Comparison of ENCODE assay signal across 21 cellular contexts in the genomic region with DNA sequence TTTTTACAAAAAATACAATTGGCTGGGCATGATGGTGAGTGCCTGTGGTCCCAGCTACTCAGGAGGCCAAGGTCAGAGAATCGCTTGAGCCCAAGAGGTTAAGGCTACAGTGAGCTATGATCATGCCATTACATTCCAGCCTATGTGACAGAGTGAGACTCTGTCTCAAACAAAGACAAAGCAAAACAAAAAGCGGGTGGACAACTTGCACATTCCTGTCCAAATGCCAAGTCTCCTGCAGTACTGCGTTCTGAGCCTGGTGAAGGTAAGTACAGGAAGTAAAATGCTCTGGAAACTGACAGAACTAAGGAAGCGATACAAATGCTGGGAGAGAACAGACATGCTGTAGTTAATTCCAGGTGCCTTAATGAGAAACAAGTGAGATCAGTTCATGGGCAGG. TPM values are rescaled to one million over a fixed set of nuclear protein-coding genes. Genes with fewer than 3 reads are reported as not detected.
DNase-seq lines count a peak whose midpoint lies in the region; TF ChIP-seq lines count a peak whose summit lies in the region.
"Had no signal": no experiment of that assay in that cellular context is flagged by ENCODE, and none has a peak within 500 bp of the region (broad histone marks: within the 10 kb centered on the region; RNA-seq: fewer than 3 reads in every experiment).

No MANE protein-coding gene starts in this region.

- no peak overlapping the region for H3K4me3 ChIP-seq in breast epithelium
- no peak overlapping the region for H3K4me3 ChIP-seq in mammary epithelial cell (replicated peaks in 1 of 3; ENCODE audit: insufficient read depth in 1 of 3, low read depth in 2 of 3, low read length in 3 of 3)
- no peak overlapping the region for H3K4me3 ChIP-seq in MG63
- H3K4me3 ChIP-seq: BLaER1 treated with 17β-estradiol and CSF1 and Interleukin-3, amounts not matched to agents 10 nM and 100 nM had no signal

- TF ChIP-seq CTCF in breast epithelium (IDR thresholded peaks at IDR 0.05) = no peak
- TF ChIP-seq CTCF in MCF 10A (IDR thresholded peaks at IDR 0.05; ENCODE audit: unreplicated experiment) = no peak
- no peak for TF ChIP-seq CTCF in mammary epithelial cell (conservative IDR thresholded peaks at IDR 0.05 in 1 of 2, IDR thresholded peaks at IDR 0.05 in 1 of 2; ENCODE audit: extremely low read depth in 1 of 2, insufficient read depth in 1 of 2, low read depth in 1 of 2, low read length in 2 of 2)
- no peak for TF ChIP-seq CTCF in mesothelial cell of epicardium (IDR thresholded peaks at IDR 0.05; ENCODE audit: unreplicated experiment)

- dilution Hi-C loops in mammary epithelial cell (cut with HindIII; ENCODE audit: low sequenced_read_pairs) = no loop called here

- peak overlapping the region; percentile 26 for H3K4me2 ChIP-seq in mammary epithelial cell (ENCODE audit: insufficient read depth, low read depth, low read length)
- H3K4me2 ChIP-seq: BLaER1 treated with 17β-estradiol and CSF1 and Interleukin-3, amounts not matched to agents 10 nM and 100 nM; SK-N-SH had no signal

- H3K9me3 ChIP-seq in breast epithelium (no peaks in the 10 kb centered on the region), mammary epithelial cell (replicated peaks; ENCODE audit: insufficient read depth, low read length) (no peaks in the 10 kb centered on the region), MG63 (no peaks in the 10 kb centered on the region)
- H3K9me3 ChIP-seq: SK-N-SH had no signal

- DNase-seq in breast epithelium (ENCODE audit: low spot score in 2 of 2) (peak in 1 of 2 donors; percentile 48), MCF 10A (ENCODE audit: unreplicated experiment) (no peak), mammary epithelial cell (no peak), mesothelial cell of epicardium (ENCODE audit: low spot score in 2 of 2, unreplicated experiment in 2 of 2) (no peak), NCI-H446 (lab: John Stamatoyannopoulos, UW) (no peak), COLO668 (lab: John Stamatoyannopoulos, UW; ENCODE audit: unreplicated experiment) (no peak), ACHN (no peak), MG63 (no peak)
- DNase-seq: Calu3; CD8-positive, alpha-beta T cell; GF-D8; HFFc6; KG1; NCI-H187; NCI-H510A treated with DMSO at 0.1 percent for 48 hours; NCI-H774; NK-92 treated with Interleukin-12 subunit alpha and Interleukin-12 subunit beta, amount 100 ng/mL, for 24 hours; SIG-M5; SK-N-SH had no signal

- in situ Hi-C loops in mammary epithelial cell (cut with MboI; ENCODE audit: low sequenced_read_pairs in 2 of 2) (no loop called here), ACHN (cut with HindIII; ENCODE audit: low pct_ligation_motif_present, low pct_unique_long_range_greater_than_20kb, low sequenced_read_pairs) (no loop called here)

- TF ChIP-seq POLR2A in breast epithelium (IDR thresholded peaks at IDR 0.05) = no peak

- H4K20me1 ChIP-seq in mammary epithelial cell (ENCODE audit: insufficient read depth, low read length) = no peaks in the 10 kb centered on the region
- H4K20me1 ChIP-seq: BLaER1 treated with 17β-estradiol and CSF1 and Interleukin-3, amounts not matched to agents 10 nM and 100 nM had no signal

- BruUV-seq in MCF 10A (replicated peaks; lab: Mats Ljungman, UMichigan) = no TSS peak
- no TSS peak for BruUV-seq in mammary epithelial cell (replicated peaks; lab: Mats Ljungman, UMichigan)

- H3K9me3 Mint-ChIP-seq in MCF 10A (ENCODE audit: unreplicated experiment) (no peaks in the 10 kb centered on the region), mesothelial cell of epicardium (peaks cover 8% of the 10 kb centered on the region)
- H3K9me3 Mint-ChIP-seq: CD8-positive, alpha-beta T cell had no signal

- no peaks in the 10 kb centered on the region for H3K79me2 ChIP-seq in mammary epithelial cell (ENCODE audit: insufficient read depth, low read length)

- no peaks in the 10 kb centered on the region for H3K27me3 ChIP-seq in breast epithelium
- H3K27me3 ChIP-seq in mammary epithelial cell (ENCODE audit: insufficient read depth, low read length) = peaks cover 3% of the 10 kb centered on the region
- H3K27me3 ChIP-seq in MG63 = peaks cover 9% of the 10 kb centered on the region; the same call in 1 of the 2 replicates
- H3K27me3 ChIP-seq: BLaER1 treated with 17β-estradiol and CSF1 and Interleukin-3, amounts not matched to agents 10 nM and 100 nM had no signal

- CTCF ChIA-PET in MCF 10A (lab: Yijun Ruan, JAX) = interaction anchor here (0.5 to 1.0 kb wide), 5 partner anchors 24 to 372 kb away, joined by 3 to 5 read pairs (median 3); no protein-coding TSS in a partner anchor
- CTCF ChIA-PET in mammary epithelial cell (lab: Charles Lee; ENCODE audit: low non-redundant PET) = no interaction called here

- H3K27ac Mint-ChIP-seq in MCF 10A (ENCODE audit: low read depth, unreplicated experiment) (no peak overlapping the region), mesothelial cell of epicardium (peak overlapping the region; percentile 90)
- H3K27ac Mint-ChIP-seq: CD8-positive, alpha-beta T cell; HFFc6 had no signal

- POLR2A ChIA-PET in MCF 10A (lab: Yijun Ruan, JAX) = interaction anchor here (0.6 to 1.6 kb wide), 4 partner anchors 9 to 240 kb away, joined by 3 to 5 read pairs (median 4); a partner anchor contains a TSS

- H3K36me3 Mint-ChIP-seq in MCF 10A (ENCODE audit: insufficient read depth, unreplicated experiment) = no peaks in the 10 kb centered on the region
- peaks cover 2% of the 10 kb centered on the region for H3K36me3 Mint-ChIP-seq in mesothelial cell of epicardium
- H3K36me3 Mint-ChIP-seq: CD8-positive, alpha-beta T cell had no signal

- no peak overlapping the region for H3K4me3 Mint-ChIP-seq in MCF 10A (ENCODE audit: unreplicated experiment)
- H3K4me3 Mint-ChIP-seq in mesothelial cell of epicardium = no peak overlapping the region
- H3K4me3 Mint-ChIP-seq: CD8-positive, alpha-beta T cell; HFFc6 had no signal

- H3K36me3 ChIP-seq in breast epithelium (no peaks in the 10 kb centered on the region), mammary epithelial cell (ENCODE audit: insufficient read depth, low read length) (no peaks in the 10 kb centered on the region), MG63 (no peaks in the 10 kb centered on the region)
- H3K36me3 ChIP-seq: BLaER1 treated with 17β-estradiol and CSF1 and Interleukin-3, amounts not matched to agents 10 nM and 100 nM had no signal

- H2AFZ ChIP-seq in mammary epithelial cell (ENCODE audit: low read depth, low read length) = peak overlapping the region; percentile 38

- intact Hi-C loops in breast epithelium (cut with DNase I; ENCODE audit: low total_unique reads) = no loop called here
- intact Hi-C loops in MCF 10A (cut with micrococcal nuclease) = no loop called here
- intact Hi-C loops in mammary epithelial cell (cut with micrococcal nuclease) = no loop called here

- no peak overlapping the region for H3K9ac ChIP-seq in mammary epithelial cell (ENCODE audit: insufficient read depth, low read length)
- H3K9ac ChIP-seq: BLaER1 treated with 17β-estradiol and CSF1 and Interleukin-3, amounts not matched to agents 10 nM and 100 nM; SK-N-SH had no signal

- 32% methylated on average over 3 of the region's 4 CpGs for WGBS in mammary epithelial cell (ENCODE audit: low coverage, missing lambda C conversion rate)

- H3K27me3 Mint-ChIP-seq in MCF 10A (ENCODE audit: insufficient read depth, unreplicated experiment) (peaks cover 22% of the 10 kb centered on the region), mesothelial cell of epicardium (ENCODE audit: low read depth) (peaks cover 23% of the 10 kb centered on the region)

- H3K4me1 ChIP-seq in breast epithelium = no peaks in the 10 kb centered on the region
- peaks cover 4% of the 10 kb centered on the region for H3K4me1 ChIP-seq in mammary epithelial cell (ENCODE audit: insufficient read depth, low read length)
- H3K4me1 ChIP-seq: BLaER1 treated with 17β-estradiol and CSF1 and Interleukin-3, amounts not matched to agents 10 nM and 100 nM had no signal

- H3K4me1 Mint-ChIP-seq in MCF 10A (ENCODE audit: insufficient read depth, unreplicated experiment) (no peaks in the 10 kb centered on the region), mesothelial cell of epicardium (peaks cover 14% of the 10 kb centered on the region)

- H3K27ac ChIP-seq in breast epithelium = peak overlapping the region; percentile 35 to 58
- H3K27ac ChIP-seq in mammary epithelial cell (ENCODE audit: insufficient read depth, low read depth, low read length) = no peak overlapping the region
- H3K27ac ChIP-seq: 22Rv1; BLaER1 treated with 17β-estradiol and CSF1 and Interleukin-3, amounts not matched to agents 10 nM and 100 nM had no signal

RNA-seq across cellular contexts. Expression of a gene that starts 20.4 kb away (rescaled TPM):
- total RNA-seq in breast epithelium = 1 to 10 TPM; 5.3 to 7.9 (median 7.3) TPM
- total RNA-seq in MCF 10A (2022) = 9.4 and 10.1 TPM in 2 replicates
- 10 to 100 TPM in 1 of 2 donors, 1 to 10 TPM in 1; 6.0 to 13.8 TPM for total RNA-seq in mammary epithelial cell
- 4.7 TPM for polyA plus RNA-seq in mammary epithelial cell
- 3.6 TPM for polyA minus RNA-seq in mammary epithelial cell
- 12.3 to 13.3 TPM (median 13.0 TPM) in 3 replicates for total RNA-seq in mesothelial cell of epicardium
- 6.0 and 6.8 TPM in 2 replicates for total RNA-seq in MG63 (2014; rRNA removed; shearing (Covaris generic); ENCODE audit: low replicate concordance)

RNA-seq across cellular contexts. Expression of a gene that starts 37.3 kb away (rescaled TPM):
- total RNA-seq in breast epithelium = 1 to 10 TPM; 4.8 to 9.8 (median 8.5) TPM
- 3.2 and 4.6 TPM in 2 replicates for total RNA-seq in MCF 10A (2022)
- total RNA-seq in mammary epithelial cell = 1 to 10 TPM; 4.0 to 5.7 TPM
- polyA plus RNA-seq in mammary epithelial cell = 2.7 TPM
- polyA minus RNA-seq in mammary epithelial cell = not detected
- 10.4 to 11.3 TPM (median 10.5 TPM) in 3 replicates for total RNA-seq in mesothelial cell of epicardium
- 1.6 and 4.4 TPM in 2 replicates for total RNA-seq in MG63 (2014; rRNA removed; shearing (Covaris generic); ENCODE audit: low replicate concordance)
